17 cellular contexts compared by ENCODE assay signal in genomic region chr22:44741929-44742328, GRCh38. TPM values are rescaled to one million over a fixed set of nuclear protein-coding genes. Genes with fewer than 3 reads are reported as not detected.
DNase-seq lines count a peak whose midpoint lies in the region; ATAC-seq and TF ChIP-seq lines count a peak whose summit lies in the region.
"Had no signal": no experiment of that assay in that cellular context is flagged by ENCODE, and none has a peak within 500 bp of the region (broad histone marks: within the 10 kb centered on the region; RNA-seq: fewer than 3 reads in every experiment).

No MANE protein-coding gene starts in this region.

- intact Hi-C loops in lower lobe of right lung (cut with DNase I) = no loop called here
- intact Hi-C loops in transverse colon (cut with DNase I; ENCODE audit: low total_unique reads) = no loop called here

- 35 to 38% methylated on average over 7 to 9 of the region's 9 CpGs for WGBS in transverse colon (ENCODE audit: low coverage in 1 of 2), 2 donors

- H3K27me3 ChIP-seq in lower lobe of right lung (ENCODE audit: low read depth) (peaks cover 5% of the 10 kb centered on the region), transverse colon (peaks cover 2% of the 10 kb centered on the region), H7 (ENCODE audit: control insufficient read depth, insufficient read depth, low read length) (no peaks in the 10 kb centered on the region)
- H3K27me3 ChIP-seq: SJCRH30 had no signal

- CTCF ChIA-PET in HEK293 (lab: Yijun Ruan, JAX) = interaction anchor here (2.1 kb wide), 1 partner anchor 79 kb away, joined by 5 read pairs; no protein-coding TSS in a partner anchor

- TF ChIP-seq CTCF in HEK293 (tag by site-specific recombination; IDR thresholded peaks at IDR 0.05) = no peak
- no peak for TF ChIP-seq CTCF in lower lobe of right lung (IDR thresholded peaks at IDR 0.05)
- no peak for TF ChIP-seq CTCF in transverse colon (IDR thresholded peaks at IDR 0.05)

- H3K27ac ChIP-seq in HEK293 (ENCODE audit: extremely low read depth, low read depth, low read length) (no peak overlapping the region), lower lobe of right lung (peak overlapping the region; percentile 36), transverse colon (peak overlapping the region; percentile 37 to 74 (median 68))
- H3K27ac ChIP-seq: SJCRH30 had no signal

- POLR2A ChIA-PET in HEK293 (lab: Yijun Ruan, JAX) = no interaction called here

- no peak overlapping the region for H3K4me3 ChIP-seq in HEK293 (ENCODE audit: low read depth, low read length)
- no peak overlapping the region for H3K4me3 ChIP-seq in lower lobe of right lung
- no peak overlapping the region for H3K4me3 ChIP-seq in transverse colon
- H3K4me3 ChIP-seq in H7 (ENCODE audit: insufficient read depth, low read depth, low read length) = no peak overlapping the region
- H3K4me3 ChIP-seq: GM12878, SJCRH30 had no signal

- TF ChIP-seq POLR2A in transverse colon (IDR thresholded peaks at IDR 0.05) = no peak

- H3K36me3 ChIP-seq in HEK293 (ENCODE audit: control insufficient read depth in 2 of 2, insufficient read depth in 1 of 2, low read length in 2 of 2) = no peaks in the 10 kb centered on the region
- H3K36me3 ChIP-seq in lower lobe of right lung = no peaks in the 10 kb centered on the region
- no peaks in the 10 kb centered on the region for H3K36me3 ChIP-seq in transverse colon
- H3K36me3 ChIP-seq in H7 (replicated peaks; ENCODE audit: control insufficient read depth, insufficient read depth, low read length) = no peaks in the 10 kb centered on the region
- H3K36me3 ChIP-seq: SJCRH30 had no signal

- H3K4me1 ChIP-seq in HEK293 (ENCODE audit: control insufficient read depth, insufficient read depth, low read length) = no peaks in the 10 kb centered on the region
- H3K4me1 ChIP-seq in lower lobe of right lung = peaks cover 2% of the 10 kb centered on the region
- H3K4me1 ChIP-seq in transverse colon = peaks cover 0 to 29% (median 19%) of the 10 kb centered on the region in 4 donors

- H3K9me3 ChIP-seq in HEK293 (ENCODE audit: control insufficient read depth, insufficient read depth, low read depth, low read length) (no peaks in the 10 kb centered on the region), lower lobe of right lung (no peaks in the 10 kb centered on the region), transverse colon (no peaks in the 10 kb centered on the region)
- H3K9me3 ChIP-seq: SJCRH30 had no signal

- in situ Hi-C loops in transverse colon (cut with MboI; ENCODE audit: low pct_ligation_motif_present in 1 of 4, low pct_unique_long_range_greater_than_20kb in 1 of 4, low sequenced_read_pairs in 3 of 4) = no loop called here

- ATAC-seq in lower lobe of right lung = peak; percentile 75 to 79
- ATAC-seq in GM21619 (IDR thresholded peaks at IDR 0.05; ENCODE audit: unreplicated experiment) = no peak
- ATAC-seq: GM12878, Panc1 had no signal

- no peak for TF ChIP-seq EP300 in transverse colon (IDR thresholded peaks at IDR 0.05; ENCODE audit: low read depth)

- DNase-seq in NCI-H2029 treated with DMSO at 0.1 percent for 48 hours (lab: John Stamatoyannopoulos, UW) (peak; percentile 42), lower lobe of right lung (no peak), transverse colon (peak; percentile 48), H7 (no peak), SW 1271 (lab: John Stamatoyannopoulos, UW) (no peak)
- DNase-seq: COR-L47, EL, GOT3, KBM-7, NCI-H1417, NCI-H187 treated with DMSO at 0.1 percent for 48 hours, NCI-H526, SJCRH30 had no signal

TF ChIP-seq in HEK293, 187 proteins besides CTCF, POLR2A, EP300 and RAD21:
- no peak for TF ChIP-seq WT1 (tag by site-specific recombination; IDR thresholded peaks at IDR 0.05)
- no peak for TF ChIP-seq RBAK (tag by site-specific recombination; IDR thresholded peaks at IDR 0.05)
- no peak for TF ChIP-seq ZNF677 (tag by site-specific recombination; IDR thresholded peaks at IDR 0.05)
- TF ChIP-seq PRDM10 (tag by site-specific recombination; IDR thresholded peaks at IDR 0.05) = 0 out of 2 replicates have a peak, but pooled peaks have one; percentile 12
- TF ChIP-seq ZNF223 (tag by site-specific recombination; IDR thresholded peaks at IDR 0.05) = no peak
- TF ChIP-seq, protein P1, sequence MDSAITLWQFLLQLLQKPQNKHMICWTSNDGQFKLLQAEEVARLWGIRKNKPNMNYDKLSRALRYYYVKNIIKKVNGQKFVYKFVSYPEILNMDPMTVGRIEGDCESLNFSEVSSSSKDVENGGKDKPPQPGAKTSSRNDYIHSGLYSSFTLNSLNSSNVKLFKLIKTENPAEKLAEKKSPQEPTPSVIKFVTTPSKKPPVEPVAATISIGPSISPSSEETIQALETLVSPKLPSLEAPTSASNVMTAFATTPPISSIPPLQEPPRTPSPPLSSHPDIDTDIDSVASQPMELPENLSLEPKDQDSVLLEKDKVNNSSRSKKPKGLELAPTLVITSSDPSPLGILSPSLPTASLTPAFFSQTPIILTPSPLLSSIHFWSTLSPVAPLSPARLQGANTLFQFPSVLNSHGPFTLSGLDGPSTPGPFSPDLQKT (IDR thresholded peaks at IDR 0.05; ENCODE audit: borderline replicate concordance, low read depth, low read length) = no peak
- TF ChIP-seq ZNF785 (tag by site-specific recombination; IDR thresholded peaks at IDR 0.05) = no peak
- peak; percentile 43; the same call in 1 of the 2 replicates for TF ChIP-seq ZNF398 (tag by site-specific recombination; IDR thresholded peaks at IDR 0.05)
- TF ChIP-seq ZNF354C (tag by site-specific recombination; IDR thresholded peaks at IDR 0.05; ENCODE audit: borderline replicate concordance, low read depth) = no peak

RNA-seq across cellular contexts. Expression of gene ARHGAP8, which starts 10.4 kb away (rescaled TPM):
- 18.2 TPM for total RNA-seq in lower lobe of right lung
- total RNA-seq in transverse colon = 10 to 100 TPM; 28.6 to 51.5 (median 31.5) TPM
- total RNA-seq in H7 (2014; rRNA removed; shearing (Covaris generic)) = 24.8 and 28.3 TPM in 2 replicates
- total RNA-seq: GM12878 had no signal

RNA-seq across cellular contexts. Expression of gene PRR5, which starts 39.9 kb away (rescaled TPM):
- total RNA-seq in lower lobe of right lung (9.6 TPM), transverse colon (10 to 100 TPM; 17.7 to 68.3 (median 22.2) TPM)
- 7.7 and 8.4 TPM in 2 replicates for total RNA-seq in H7 (2014; rRNA removed; shearing (Covaris generic))

Comparison
In these comparisons a context has a peak if more than half of its experiments do, and no peak if none do; other contexts are left out.
1. DNase-seq: peak in NCI-H2029 treated with DMSO at 0.1 percent for 48 hours (single experiment) and transverse colon (single experiment); none in lower lobe of right lung (single experiment), H7 (single experiment) and SW 1271 (0 of 2).